In genomic region chr1:68801440-68801839, GRCh38 we compare ENCODE assay signal across 35 cellular contexts.
DNase-seq lines count a peak whose midpoint lies in the region; ATAC-seq, FAIRE-seq and TF ChIP-seq lines count a peak whose summit lies in the region.
"Had no signal": no experiment of that assay in that cellular context is flagged by ENCODE, and none has a peak within 500 bp of the region (broad histone marks: within the 10 kb centered on the region; RNA-seq: fewer than 3 reads in every experiment).

No MANE protein-coding gene starts in this region.

- POLR2A ChIA-PET in HepG2 (lab: Yijun Ruan, JAX) = no interaction called here

- H3K27me3 ChIP-seq in liver (ENCODE audit: control insufficient read depth in 4 of 4, insufficient read depth in 4 of 4, low read length in 3 of 4) (no peaks in the 10 kb centered on the region), HepG2 (ENCODE audit: control insufficient read depth in 1 of 2, insufficient read depth in 2 of 2, low read length in 2 of 2) (no peaks in the 10 kb centered on the region), hepatocyte (no peaks in the 10 kb centered on the region), right lobe of liver (no peaks in the 10 kb centered on the region)
- H3K27me3 ChIP-seq: BE2C; BLaER1; BLaER1 treated with 17β-estradiol and CSF1 and Interleukin-3, amounts not matched to agents 10 nM and 100 nM had no signal

- TF ChIP-seq EP300 in HepG2 (IDR thresholded peaks at IDR 0.05; ENCODE audit: low read depth in 2 of 2, low read length in 2 of 2) = no peak
- TF ChIP-seq EP300 in HepG2 (CRISPR knock-in tag; IDR thresholded peaks at IDR 0.05; ENCODE audit: borderline replicate concordance) = no peak

- ATAC-seq in HepG2 = no peak
- ATAC-seq in left lobe of liver = peak; percentile 54
- ATAC-seq in right lobe of liver = peak; percentile 35 to 62 (median 52)
- ATAC-seq in HG02642 (IDR thresholded peaks at IDR 0.05; ENCODE audit: poor library complexity, unreplicated experiment) = no peak
- ATAC-seq in HG02870 (IDR thresholded peaks at IDR 0.05; ENCODE audit: unreplicated experiment) = no peak
- ATAC-seq in HG02588 (IDR thresholded peaks at IDR 0.05; ENCODE audit: unreplicated experiment) = no peak
- ATAC-seq: A549; CD8-positive, alpha-beta T cell had no signal

- TF ChIP-seq POLR2A in HepG2 (IDR thresholded peaks at IDR 0.05; ENCODE audit: insufficient read depth in 1 of 2, low read depth in 2 of 2, low read length in 2 of 2) = no peak
- TF ChIP-seq POLR2A in right lobe of liver (IDR thresholded peaks at IDR 0.05) = no peak

- H3K9ac ChIP-seq in liver (ENCODE audit: low read depth in 1 of 2, low read length in 2 of 2) = no peak overlapping the region
- H3K9ac ChIP-seq in HepG2 (ENCODE audit: insufficient read depth, low read depth, low read length) = no peak overlapping the region
- H3K9ac ChIP-seq: BLaER1; BLaER1 treated with 17β-estradiol and CSF1 and Interleukin-3, amounts not matched to agents 10 nM and 100 nM had no signal

- no peaks in the 10 kb centered on the region for H4K20me1 ChIP-seq in HepG2 (ENCODE audit: insufficient read depth, low read length)
- no peaks in the 10 kb centered on the region for H4K20me1 ChIP-seq in hepatocyte (ENCODE audit: insufficient read depth, poor library complexity, severe bottlenecking)
- H4K20me1 ChIP-seq: BLaER1; BLaER1 treated with 17β-estradiol and CSF1 and Interleukin-3, amounts not matched to agents 10 nM and 100 nM had no signal

- H3K4me2 ChIP-seq in HepG2 (ENCODE audit: low read depth, low read length) = no peak overlapping the region
- H3K4me2 ChIP-seq in hepatocyte = no peak overlapping the region
- H3K4me2 ChIP-seq: A549; BLaER1; BLaER1 treated with 17β-estradiol and CSF1 and Interleukin-3, amounts not matched to agents 10 nM and 100 nM had no signal

- FAIRE-seq in HepG2 (lab: Jason Lieb, UNC) = no peak
- FAIRE-seq: A204.1, A549, D721Med had no signal

- H3K27ac ChIP-seq in liver (ENCODE audit: low read depth in 1 of 2, low read length in 2 of 2) (no peak overlapping the region), HepG2 (ENCODE audit: extremely low read length, insufficient read depth, low read length) (no peak overlapping the region), hepatocyte (peak overlapping the region; percentile 0), right lobe of liver (peak overlapping the region in 1 of 3 donors; percentile 80)
- H3K27ac ChIP-seq: 22Rv1; A549; BLaER1; BLaER1 treated with 17β-estradiol and CSF1 and Interleukin-3, amounts not matched to agents 10 nM and 100 nM; C4-2B had no signal

- TF ChIP-seq RAD21 in liver (IDR thresholded peaks at IDR 0.05) (peak in 1 of 2 donors; percentile 11), HepG2 (CRISPR knock-in tag; IDR thresholded peaks at IDR 0.05) (no peak)

- BruUV-seq in HepG2 (replicated peaks; lab: Mats Ljungman, UMichigan) = no TSS peak

- H3K4me1 ChIP-seq in liver (ENCODE audit: control insufficient read depth in 4 of 4, insufficient read depth in 4 of 4, low read length in 3 of 4) (peaks cover 6 to 42% (median 28%) of the 10 kb centered on the region in 4 donors), HepG2 (ENCODE audit: insufficient read depth, low read length) (no peaks in the 10 kb centered on the region), hepatocyte (ENCODE audit: insufficient read depth) (no peaks in the 10 kb centered on the region), right lobe of liver (peaks cover 0 to 45% (median 6%) of the 10 kb centered on the region in 4 donors)
- H3K4me1 ChIP-seq: A549, BE2C, BLaER1, Caco-2 had no signal

- no peaks in the 10 kb centered on the region for H3K79me2 ChIP-seq in HepG2 (ENCODE audit: insufficient read depth, low read length)
- no peaks in the 10 kb centered on the region for H3K79me2 ChIP-seq in hepatocyte

- no peak overlapping the region for H2AFZ ChIP-seq in HepG2 (ENCODE audit: low read length)
- H2AFZ ChIP-seq in hepatocyte = no peak overlapping the region

- in situ Hi-C loops in HepG2 (cut with HindIII; ENCODE audit: extremely low pct_ligation_motif_present, low pct_unique_long_range_greater_than_20kb) = no loop called here

- intact Hi-C loops in HepG2 (cut with micrococcal nuclease; ENCODE audit: unreplicated experiment) (no loop called here), right lobe of liver (cut with DNase I) (no loop called here)

- DNase-seq in HepG2 (ENCODE audit: low spot score) = no peak
- DNase-seq in hepatocyte (ENCODE audit: low spot score) = no peak
- DNase-seq in left lobe of liver (ENCODE audit: low spot score) = no peak
- no peak for DNase-seq in right lobe of liver
- DNase-seq: 8988T; ACHN; AML-193; BE2C; C1 segment of cervical spinal cord; Caco-2; Calu3; CD4-positive, alpha-beta memory T cell; CD4-positive, alpha-beta T cell; CD4-positive, CD25-positive, alpha-beta regulatory T cell; CD8-positive, alpha-beta memory T cell; CD8-positive, alpha-beta T cell; COR-L47; DMS 273 treated with DMSO at 0.1 percent for 48 hours; DMS153; DMS53; DMS79; DMS79 treated with DMSO at 0.1 percent for 48 hours; DND-41; EL had no signal

- CTCF ChIA-PET in HepG2 (lab: Yijun Ruan, JAX; ENCODE audit: low intra/inter-chr PET ratio, low total read pairs) = no interaction called here

- H3K36me3 ChIP-seq in liver (ENCODE audit: control insufficient read depth in 4 of 4, insufficient read depth in 3 of 4, low read depth in 1 of 4, low read length in 3 of 4) (no peaks in the 10 kb centered on the region), HepG2 (replicated peaks in 1 of 2; ENCODE audit: control insufficient read depth in 1 of 2, insufficient read depth in 2 of 2, low read length in 2 of 2) (no peaks in the 10 kb centered on the region), hepatocyte (replicated peaks; ENCODE audit: insufficient read depth, low read depth) (no peaks in the 10 kb centered on the region), right lobe of liver (no peaks in the 10 kb centered on the region)
- H3K36me3 ChIP-seq: BE2C; BLaER1; BLaER1 treated with 17β-estradiol and CSF1 and Interleukin-3, amounts not matched to agents 10 nM and 100 nM had no signal

- TF ChIP-seq CTCF in liver (IDR thresholded peaks at IDR 0.05; ENCODE audit: low read depth, low read length, missing input control) (no peak), HepG2 (CRISPR knock-in tag; IDR thresholded peaks at IDR 0.05) (no peak), hepatocyte (IDR thresholded peaks at IDR 0.05; ENCODE audit: poor library complexity) (no peak), right lobe of liver (IDR thresholded peaks at IDR 0.05) (no peak)

- 45% methylated on average over 5 of the region's 5 CpGs for WGBS in liver
- WGBS in HepG2 (ENCODE audit: low lambda C conversion rate) = 10% methylated on average over 5 of the region's 5 CpGs
- WGBS in hepatocyte (ENCODE audit: low lambda C conversion rate, missing lambda C conversion rate) = 57% methylated on average over 5 of the region's 5 CpGs
- WGBS in right lobe of liver (ENCODE audit: insufficient coverage, low coverage, low lambda C conversion rate, missing lambda C conversion rate) = 31% methylated on average over 5 of the region's 5 CpGs

- H3K4me3 ChIP-seq in liver (ENCODE audit: low read depth in 1 of 3, low read length in 3 of 3) (no peak overlapping the region), HepG2 (replicated peaks in 1 of 3; ENCODE audit: insufficient read depth in 1 of 3, low read depth in 2 of 3, low read length in 3 of 3) (no peak overlapping the region), hepatocyte (no peak overlapping the region), right lobe of liver (no peak overlapping the region)
- H3K4me3 ChIP-seq: A549; BLaER1; BLaER1 treated with 17β-estradiol and CSF1 and Interleukin-3, amounts not matched to agents 10 nM and 100 nM had no signal

- H3K9me3 ChIP-seq in liver (ENCODE audit: control insufficient read depth in 4 of 4, low read length in 3 of 4) (no peaks in the 10 kb centered on the region), HepG2 (ENCODE audit: low read length) (peaks cover 96% of the 10 kb centered on the region), hepatocyte (ENCODE audit: low read depth) (no peaks in the 10 kb centered on the region), right lobe of liver (no peaks in the 10 kb centered on the region)
- H3K9me3 ChIP-seq: A549; BE2C; BLaER1; BLaER1 treated with 17β-estradiol and CSF1 and Interleukin-3, amounts not matched to agents 10 nM and 100 nM; Caco-2 had no signal

- H3K9me2 ChIP-seq in hepatocyte (replicated peaks; ENCODE audit: insufficient read depth) = no peaks in the 10 kb centered on the region

TF ChIP-seq in liver, 16 proteins besides CTCF, POLR2A, EP300 and RAD21 (continues in another document):
- TF ChIP-seq EGR1 (IDR thresholded peaks at IDR 0.05; ENCODE audit: low read depth in 2 of 2) = no peak
- no peak for TF ChIP-seq FOXA2 (IDR thresholded peaks at IDR 0.05)
- no peak for TF ChIP-seq ATF3 (IDR thresholded peaks at IDR 0.05)
- peak; percentile 19 for TF ChIP-seq YY1 (IDR thresholded peaks at IDR 0.05)
- no peak for TF ChIP-seq NR2F2 (IDR thresholded peaks at IDR 0.05)
- peak; percentile 75 for TF ChIP-seq SP1 (IDR thresholded peaks at IDR 0.05)
- TF ChIP-seq MAX (IDR thresholded peaks at IDR 0.05) = no peak
- no peak for TF ChIP-seq TAF1 (conservative IDR thresholded peaks at IDR 0.05)
- TF ChIP-seq JUND (IDR thresholded peaks at IDR 0.05) = peak in 1 of 2 donors; percentile 12

TF ChIP-seq in HepG2, 621 proteins besides CTCF, POLR2A, EP300 and RAD21 (continues in another document):
- TF ChIP-seq ZNF292 (CRISPR knock-in tag; IDR thresholded peaks at IDR 0.05; ENCODE audit: borderline replicate concordance, low read depth) (no peak), ZNF362 (CRISPR knock-in tag; IDR thresholded peaks at IDR 0.05; ENCODE audit: borderline replicate concordance) (no peak), TFDP1 (CRISPR knock-in tag; IDR thresholded peaks at IDR 0.05; ENCODE audit: borderline replicate concordance) (no peak)

Comparison
In these comparisons a context has a peak if more than half of its experiments do, and no peak if none do; other contexts are left out.
1. ATAC-seq: peak in left lobe of liver (single experiment) and right lobe of liver (4 of 4); none in HepG2 (single experiment), HG02642 (single experiment), HG02870 (single experiment) and HG02588 (single experiment).